ENCODE assay signal across 7 cellular contexts in the genomic region with DNA sequence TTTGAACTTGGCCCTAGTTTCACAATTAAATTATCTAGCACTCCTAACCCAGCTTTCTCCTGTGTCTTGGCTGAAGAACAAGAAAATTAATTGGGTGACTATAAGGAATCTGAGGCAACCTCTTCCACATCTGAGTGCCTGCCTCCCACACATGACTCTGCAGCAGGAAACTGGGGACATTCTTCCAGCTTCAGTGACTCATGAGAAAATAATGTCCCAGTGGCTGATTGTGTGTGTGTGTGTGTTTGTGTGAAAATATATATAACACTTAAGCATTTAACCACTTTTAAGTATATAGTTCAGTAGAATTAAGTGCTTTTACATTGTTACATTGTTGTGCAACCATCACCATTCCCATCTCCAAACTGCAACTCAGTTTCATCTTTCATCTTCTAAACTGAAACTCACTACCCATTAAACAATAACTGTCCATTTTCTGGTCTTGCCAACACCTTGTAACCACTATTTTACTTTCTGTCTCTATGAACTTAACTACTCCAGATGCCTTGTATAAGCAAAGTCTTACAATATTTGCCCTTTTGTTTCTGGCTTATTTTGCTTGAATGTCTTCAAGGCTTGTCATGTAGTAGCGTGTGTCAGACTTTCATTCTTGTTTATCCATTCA. TPM values are rescaled to one million over a fixed set of nuclear protein-coding genes. Genes with fewer than 3 reads are reported as not detected.
A peak's percentile ranks its signal among the peaks of the same experiment; 100 is the strongest.
DNase-seq lines count a peak whose midpoint lies in the region; ATAC-seq and TF ChIP-seq lines count a peak whose summit lies in the region.

No MANE protein-coding gene starts in this region.

- peaks cover 48% of the 10 kb centered on the region for H3K4me1 ChIP-seq in suprapubic skin

- no peak for TF ChIP-seq EP300 in suprapubic skin (IDR thresholded peaks at IDR 0.05)

- POLR2A ChIA-PET in activated B cell treated with CpG ODN at 0.5 μM for 24 hours (lab: Charles Lee), result interaction anchor here (2.1 kb wide), 1 partner anchor 21 kb away, joined by 13 read pairs; no protein-coding TSS in a partner anchor

- no peak for ATAC-seq in activated B cell treated with CpG ODN at 0.5 μM for 24 hours (ENCODE audit: low read depth)

- peak overlapping the region; percentile 37 for H3K4me3 Mint-ChIP-seq in HFFc6
- H3K4me3 Mint-ChIP-seq in activated B cell treated with CpG ODN at 0.5 μM for 24 hours, result no peak overlapping the region

- no peak for TF ChIP-seq POLR2A in suprapubic skin (IDR thresholded peaks at IDR 0.05)

- WGBS in suprapubic skin, result 94% methylated on average over 1 of the region's 1 CpG

- H3K27ac Mint-ChIP-seq in HFFc6 (peak overlapping the region; percentile 84), activated B cell treated with CpG ODN at 0.5 μM for 24 hours (peak overlapping the region; percentile 30)

- TF ChIP-seq CTCF in HFFc6 (IDR thresholded peaks at IDR 0.05) (no peak), activated B cell treated with CpG ODN at 0.5 μM for 24 hours (IDR thresholded peaks at IDR 0.05) (no peak), suprapubic skin (IDR thresholded peaks at IDR 0.05) (no peak)

- H3K27me3 ChIP-seq in suprapubic skin, result no peaks in the 10 kb centered on the region

- DNase-seq in HFFc6 (peak; percentile 89), activated B cell treated with CpG ODN at 0.5 μM for 24 hours (no peak), islet precursor cell (peak; percentile 82), suprapubic skin (ENCODE audit: low spot score in 2 of 2) (no peak), NCI-H446 (lab: John Stamatoyannopoulos, UW) (no peak), NCI-H1105 (lab: John Stamatoyannopoulos, UW) (no peak), NCI-H524 treated with DMSO at 0.1 percent for 48 hours (lab: John Stamatoyannopoulos, UW) (no peak)

- CTCF ChIA-PET in activated B cell treated with CpG ODN at 0.5 μM for 24 hours (lab: Charles Lee), result no interaction called here

- H3K4me1 Mint-ChIP-seq in HFFc6 (ENCODE audit: low read depth) (peaks cover 58% of the 10 kb centered on the region), activated B cell treated with CpG ODN at 0.5 μM for 24 hours (peaks cover 84% of the 10 kb centered on the region)

- H3K9me3 ChIP-seq in suprapubic skin, result no peaks in the 10 kb centered on the region

- H3K9me3 Mint-ChIP-seq in HFFc6 (no peaks in the 10 kb centered on the region), activated B cell treated with CpG ODN at 0.5 μM for 24 hours (no peaks in the 10 kb centered on the region)

- peaks cover 88% of the 10 kb centered on the region for H3K36me3 ChIP-seq in suprapubic skin

- H3K4me3 ChIP-seq in suprapubic skin, result no peak overlapping the region

- peak overlapping the region; percentile 57 for H3K27ac ChIP-seq in suprapubic skin

- H3K27me3 Mint-ChIP-seq in HFFc6 (ENCODE audit: insufficient read depth) (no peaks in the 10 kb centered on the region; the same call in 1 of the 2 replicates), activated B cell treated with CpG ODN at 0.5 μM for 24 hours (no peaks in the 10 kb centered on the region)

- peaks cover 66% of the 10 kb centered on the region for H3K36me3 Mint-ChIP-seq in HFFc6 (ENCODE audit: low read depth)
- H3K36me3 Mint-ChIP-seq in activated B cell treated with CpG ODN at 0.5 μM for 24 hours (ENCODE audit: low read depth), result peaks cover 89% of the 10 kb centered on the region

- intact Hi-C loops in activated B cell treated with CpG ODN at 0.5 μM for 24 hours (cut with micrococcal nuclease), result no loop called here

RNA-seq across cellular contexts. Expression of gene TRIM38, which starts 8.7 kb away (rescaled TPM):
- 1 to 10 TPM; 5.4 to 7.5 (median 6.8) TPM for total RNA-seq in HFFc6 (2021; fragmentation: NEBNext Ultra II Directional; extraction: Animal tissue kit (Norgen Biotek cat#: 25700))
- total RNA-seq in activated B cell treated with CpG ODN at 0.5 μM for 24 hours, result 31.7 and 36.8 TPM in 2 replicates
- total RNA-seq in suprapubic skin, result 10 to 100 TPM in 1 of 4 donors, 1 to 10 TPM in 3; 3.9 to 14.9 (median 6.4) TPM

RNA-seq across cellular contexts. Expression of gene SLC17A2, which starts 40.8 kb away (rescaled TPM):
- total RNA-seq in HFFc6 (2021; fragmentation: NEBNext Ultra II Directional; extraction: Animal tissue kit (Norgen Biotek cat#: 25700)), result not detected
- total RNA-seq in activated B cell treated with CpG ODN at 0.5 μM for 24 hours (not detected in 2 replicates), suprapubic skin (not detected)

Comparison
In these comparisons a context has a peak if more than half of its experiments do, and no peak if none do; other contexts are left out.
1. DNase-seq: peak in HFFc6 (single experiment) and islet precursor cell (single experiment); none in activated B cell treated with CpG ODN at 0.5 μM for 24 hours (single experiment), suprapubic skin (0 of 2), NCI-H446 (0 of 2), NCI-H1105 (single experiment) and NCI-H524 treated with DMSO at 0.1 percent for 48 hours (single experiment).